Comparison of ENCODE assay signal across 17 cellular contexts in genomic region chr2:48009256-48009655, GRCh38.
"Had no signal": no experiment of that assay in that cellular context is flagged by ENCODE, and none has a peak within 500 bp of the region (broad histone marks: within the 10 kb centered on the region; RNA-seq: fewer than 3 reads in every experiment).

No MANE protein-coding gene starts in this region.

- H3K9ac ChIP-seq: neural progenitor cell had no signal

- H3K36me3 ChIP-seq: prostate gland, sigmoid colon, thoracic aorta, tibial nerve, upper lobe of right lung, uterus had no signal

- DNase-seq: cortex of kidney; effector memory CD8-positive, alpha-beta T cell; erythroblast; hypothalamus; immature natural killer cell; naive thymus-derived CD4-positive, alpha-beta T cell; nucleus accumbens; sigmoid colon; stimulated activated CD4-positive, alpha-beta T cell treated with anti-CD3 and anti-CD28 coated beads, Interleukin-2, amount 100 ng/mL, for 48 hours; stimulated activated naive B cell treated with anti-CD40 and anti-IgM and Interleukin-4, amounts not matched to agents 10 μg/mL and 1 μg/mL and 100 μg/mL, for 72 hours; upper lobe of right lung; uterus had no signal

- H3K4me1 ChIP-seq: neural progenitor cell, prostate gland, sigmoid colon, tibial nerve, upper lobe of right lung, uterus had no signal

- H3K27ac ChIP-seq: neural progenitor cell, prostate gland, sigmoid colon, thoracic aorta, tibial nerve, upper lobe of right lung, uterus had no signal

- H2AFZ ChIP-seq: neural progenitor cell had no signal

- H3K27me3 ChIP-seq: neural progenitor cell, sigmoid colon, tibial nerve, upper lobe of right lung, uterus had no signal

- H3K9me3 ChIP-seq: prostate gland, sigmoid colon, thoracic aorta, tibial nerve, upper lobe of right lung, uterus had no signal

- H3K4me3 ChIP-seq: lung, neural progenitor cell, prostate gland, sigmoid colon, thoracic aorta, tibial nerve, upper lobe of right lung, uterus had no signal

- H3K4me2 ChIP-seq: neural progenitor cell had no signal
